27 cellular contexts compared by ENCODE assay signal in genomic region chr2:18619091-18619490, GRCh38. TPM values are rescaled to one million over a fixed set of nuclear protein-coding genes. Genes with fewer than 3 reads are reported as not detected.
DNase-seq lines count a peak whose midpoint lies in the region; ATAC-seq, FAIRE-seq and TF ChIP-seq lines count a peak whose summit lies in the region.
"Had no signal": no experiment of that assay in that cellular context is flagged by ENCODE, and none has a peak within 500 bp of the region (broad histone marks: within the 10 kb centered on the region; RNA-seq: fewer than 3 reads in every experiment).

No MANE protein-coding gene starts in this region.

- no peaks in the 10 kb centered on the region for H3K36me3 ChIP-seq in kidney (ENCODE audit: control insufficient read depth in 1 of 2, insufficient read depth in 2 of 2, low read length in 2 of 2)
- no peaks in the 10 kb centered on the region for H3K36me3 ChIP-seq in right atrium auricular region
- H3K36me3 ChIP-seq: BE2C, BLaER1 had no signal

- ATAC-seq in left lobe of liver = peak; percentile 83
- ATAC-seq in GM21360 (IDR thresholded peaks at IDR 0.05; ENCODE audit: unreplicated experiment) = no peak

- no peaks in the 10 kb centered on the region for H3K27me3 ChIP-seq in right atrium auricular region
- H3K27me3 ChIP-seq: BE2C, BLaER1 had no signal

- no peak overlapping the region for H3K9ac ChIP-seq in kidney (ENCODE audit: low read length in 2 of 2)
- H3K9ac ChIP-seq: BLaER1 had no signal

- FAIRE-seq in islet of Langerhans (lab: Jason Lieb, UNC) (peak; percentile 17), kidney (lab: Jason Lieb, UNC) (peak; percentile 62)
- FAIRE-seq: A204.1, G401.6, GM12891, GM18507 had no signal

- intact Hi-C loops in kidney (cut with DNase I) = no loop called here

- H3K27ac ChIP-seq in kidney (ENCODE audit: low read depth in 2 of 2, low read length in 2 of 2) (no peak overlapping the region), right atrium auricular region (no peak overlapping the region)
- H3K27ac ChIP-seq: BLaER1 had no signal

- H3K9me3 ChIP-seq in kidney (ENCODE audit: control insufficient read depth in 1 of 2, low read length in 2 of 2) = peaks cover 0 to 8% of the 10 kb centered on the region in 2 donors
- H3K9me3 ChIP-seq in right atrium auricular region = no peaks in the 10 kb centered on the region
- H3K9me3 ChIP-seq: BE2C, BLaER1 had no signal

- DNase-seq in kidney = no peak
- no peak for DNase-seq in left lobe of liver (ENCODE audit: low spot score)
- DNase-seq in renal cortical epithelial cell (ENCODE audit: low read depth) = peak; percentile 43
- DNase-seq in right atrium auricular region (ENCODE audit: low spot score) = no peak
- DNase-seq in foreskin melanocyte = no peak
- DNase-seq: 8988T; ACHN; BE2C; C1 segment of cervical spinal cord; CD4-positive, alpha-beta memory T cell; CD4-positive, CD25-positive, alpha-beta regulatory T cell; CD8-positive, alpha-beta memory T cell; COR-L47; DMS 273 treated with DMSO at 0.1 percent for 48 hours; DMS153; DMS79 treated with DMSO at 0.1 percent for 48 hours; GF-D8 had no signal

- H3K4me1 ChIP-seq in kidney (ENCODE audit: control insufficient read depth in 1 of 2, insufficient read depth in 1 of 2, low read depth in 1 of 2, low read length in 2 of 2) (no peaks in the 10 kb centered on the region), right atrium auricular region (peaks cover 0 to 12% of the 10 kb centered on the region in 2 donors)
- H3K4me1 ChIP-seq: BE2C, BLaER1 had no signal

- TF ChIP-seq CTCF in kidney (IDR thresholded peaks at IDR 0.05; ENCODE audit: borderline replicate concordance, extremely low read depth, insufficient read depth) (no peak), right atrium auricular region (IDR thresholded peaks at IDR 0.05) (no peak)

- H3K4me3 ChIP-seq in kidney (ENCODE audit: low read length in 2 of 2) (peak overlapping the region in 1 of 2 donors; percentile 5), right atrium auricular region (no peak overlapping the region)
- H3K4me3 ChIP-seq: BLaER1 had no signal

RNA-seq across cellular contexts. Expression of gene NT5C1B, which starts 29.7 kb away (rescaled TPM):
- total RNA-seq in kidney = not detected
- not detected for polyA plus RNA-seq in kidney (ENCODE audit: insufficient read depth, low read depth, low replicate concordance)
- not detected for total RNA-seq in left lobe of liver
- not detected in 2 replicates for total RNA-seq in renal cortical epithelial cell
- not detected for total RNA-seq in right atrium auricular region
- total RNA-seq: A673; CD4-positive, alpha-beta memory T cell; CD4-positive, CD25-positive, alpha-beta regulatory T cell; CD8-positive, alpha-beta memory T cell had no signal
- polyA plus RNA-seq: AG04450, CD14-positive monocyte had no signal

RNA-seq across cellular contexts. Expression of gene RDH14, which starts 58.6 kb away (rescaled TPM):
- 22.1 TPM for total RNA-seq in kidney
- 31.6 TPM for polyA plus RNA-seq in kidney (ENCODE audit: insufficient read depth, low read depth, low replicate concordance)
- total RNA-seq in left lobe of liver = 12.5 TPM
- 31.8 and 35.8 TPM in 2 replicates for total RNA-seq in renal cortical epithelial cell
- 10 to 100 TPM; 45.0 to 67.5 TPM for total RNA-seq in right atrium auricular region
